ENCODE assay signal across 10 cellular contexts in the genomic region with DNA sequence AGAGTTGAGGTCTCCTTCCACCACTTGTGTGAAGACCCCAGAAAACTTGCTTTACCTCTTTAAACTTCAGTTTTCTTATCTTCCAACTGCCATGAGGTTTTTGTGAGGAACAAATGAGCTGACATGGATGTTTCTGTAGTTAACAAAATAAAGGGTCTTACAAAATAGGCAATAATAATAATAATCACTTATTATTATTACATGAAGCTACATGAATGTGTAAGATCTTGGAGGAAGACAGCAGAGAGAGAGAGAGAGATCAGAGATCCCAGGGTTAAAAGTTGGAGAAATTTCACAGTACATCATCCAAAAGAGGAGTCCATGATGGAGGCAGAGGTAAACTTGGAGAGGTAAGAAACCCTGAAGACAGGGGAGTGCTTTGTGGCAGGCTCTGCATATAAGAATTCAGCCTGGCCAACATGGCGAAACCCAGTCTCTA. TPM values are rescaled to one million over a fixed set of nuclear protein-coding genes. Genes with fewer than 3 reads are reported as not detected.
DNase-seq lines count a peak whose midpoint lies in the region; ATAC-seq and TF ChIP-seq lines count a peak whose summit lies in the region.
"Had no signal": no experiment of that assay in that cellular context is flagged by ENCODE, and none has a peak within 500 bp of the region (broad histone marks: within the 10 kb centered on the region; RNA-seq: fewer than 3 reads in every experiment).

No MANE protein-coding gene starts in this region.

- H3K27ac Mint-ChIP-seq in activated CD4-positive, alpha-beta T cell treated with anti-CD3 and anti-CD28 coated beads, Interleukin-2, amount 10 ng/mL, durations not matched to agents 7 days and 5 days: peak overlapping the region; percentile 92
- peak overlapping the region; percentile 42 for H3K27ac Mint-ChIP-seq in activated CD4-positive, alpha-beta memory T cell treated with anti-CD3 and anti-CD28 coated beads, Interleukin-2, amount 10 ng/mL, durations not matched to agents 7 days and 5 days
- no peak overlapping the region for H3K27ac Mint-ChIP-seq in nephron

- POLR2A ChIA-PET in activated CD4-positive, alpha-beta T cell treated with anti-CD3 and anti-CD28 coated beads, Interleukin-2, amount 10 ng/mL, durations not matched to agents 7 days and 5 days (lab: Charles Lee): no interaction called here
- POLR2A ChIA-PET in activated CD4-positive, alpha-beta memory T cell treated with anti-CD3 and anti-CD28 coated beads, Interleukin-2, amount 10 ng/mL, durations not matched to agents 7 days and 5 days (lab: Charles Lee): interaction anchor here (0.6 to 14.5 kb wide), 11 partner anchors 9 to 744 kb away, joined by 3 to 264 read pairs (median 3); a partner anchor contains a TSS

- H3K9me3 Mint-ChIP-seq in activated CD4-positive, alpha-beta T cell treated with anti-CD3 and anti-CD28 coated beads, Interleukin-2, amount 10 ng/mL, durations not matched to agents 7 days and 5 days: no peaks in the 10 kb centered on the region
- H3K9me3 Mint-ChIP-seq in activated CD4-positive, alpha-beta memory T cell treated with anti-CD3 and anti-CD28 coated beads, Interleukin-2, amount 10 ng/mL, durations not matched to agents 7 days and 5 days: no peaks in the 10 kb centered on the region
- no peaks in the 10 kb centered on the region for H3K9me3 Mint-ChIP-seq in nephron

- H3K4me3 Mint-ChIP-seq in activated CD4-positive, alpha-beta T cell treated with anti-CD3 and anti-CD28 coated beads, Interleukin-2, amount 10 ng/mL, durations not matched to agents 7 days and 5 days: no peak overlapping the region
- no peak overlapping the region for H3K4me3 Mint-ChIP-seq in activated CD4-positive, alpha-beta memory T cell treated with anti-CD3 and anti-CD28 coated beads, Interleukin-2, amount 10 ng/mL, durations not matched to agents 7 days and 5 days
- H3K4me3 Mint-ChIP-seq in nephron: peak overlapping the region; percentile 45 to 73 (median 50)

- TF ChIP-seq CTCF in nephron (IDR thresholded peaks at IDR 0.05; ENCODE audit: unreplicated experiment in 3 of 3): no peak

- H3K4me1 Mint-ChIP-seq in activated CD4-positive, alpha-beta T cell treated with anti-CD3 and anti-CD28 coated beads, Interleukin-2, amount 10 ng/mL, durations not matched to agents 7 days and 5 days: peaks cover 47% of the 10 kb centered on the region
- peaks cover 56% of the 10 kb centered on the region for H3K4me1 Mint-ChIP-seq in activated CD4-positive, alpha-beta memory T cell treated with anti-CD3 and anti-CD28 coated beads, Interleukin-2, amount 10 ng/mL, durations not matched to agents 7 days and 5 days
- H3K4me1 Mint-ChIP-seq in nephron: peaks cover 15% of the 10 kb centered on the region

- H3K36me3 Mint-ChIP-seq in activated CD4-positive, alpha-beta T cell treated with anti-CD3 and anti-CD28 coated beads, Interleukin-2, amount 10 ng/mL, durations not matched to agents 7 days and 5 days (ENCODE audit: low read depth): peaks cover 32% of the 10 kb centered on the region
- peaks cover 45% of the 10 kb centered on the region for H3K36me3 Mint-ChIP-seq in activated CD4-positive, alpha-beta memory T cell treated with anti-CD3 and anti-CD28 coated beads, Interleukin-2, amount 10 ng/mL, durations not matched to agents 7 days and 5 days (ENCODE audit: low read depth)
- peaks cover 16% of the 10 kb centered on the region for H3K36me3 Mint-ChIP-seq in nephron (ENCODE audit: low read depth)

- no peaks in the 10 kb centered on the region for H3K27me3 Mint-ChIP-seq in activated CD4-positive, alpha-beta T cell treated with anti-CD3 and anti-CD28 coated beads, Interleukin-2, amount 10 ng/mL, durations not matched to agents 7 days and 5 days
- no peaks in the 10 kb centered on the region for H3K27me3 Mint-ChIP-seq in activated CD4-positive, alpha-beta memory T cell treated with anti-CD3 and anti-CD28 coated beads, Interleukin-2, amount 10 ng/mL, durations not matched to agents 7 days and 5 days
- H3K27me3 Mint-ChIP-seq in nephron (ENCODE audit: low read depth): no peaks in the 10 kb centered on the region

- no peak for ATAC-seq in GM21526 (IDR thresholded peaks at IDR 0.05; ENCODE audit: low FRiP score, unreplicated experiment)

- CTCF ChIA-PET in activated CD4-positive, alpha-beta T cell treated with anti-CD3 and anti-CD28 coated beads, Interleukin-2, amount 10 ng/mL, durations not matched to agents 7 days and 5 days (lab: Charles Lee): interaction anchor here (0.5 to 1.3 kb wide), 4 partner anchors 15 to 361 kb away, joined by 3 to 4 read pairs (median 3); no protein-coding TSS in a partner anchor
- CTCF ChIA-PET in activated CD4-positive, alpha-beta memory T cell treated with anti-CD3 and anti-CD28 coated beads, Interleukin-2, amount 10 ng/mL, durations not matched to agents 7 days and 5 days (lab: Charles Lee): interaction anchor here (0.6 to 3.1 kb wide), 9 partner anchors 16 to 361 kb away, joined by 3 to 24 read pairs (median 3); a partner anchor contains a TSS

- no peak for DNase-seq in activated CD4-positive, alpha-beta T cell treated with anti-CD3 and anti-CD28 coated beads, Interleukin-2, amount 10 ng/mL, durations not matched to agents 7 days and 5 days
- no peak for DNase-seq in activated CD4-positive, alpha-beta T cell treated with anti-CD3 and anti-CD28 coated beads, Interleukin-2, amount 50 U/mL, for 48 hours
- peak; percentile 2 for DNase-seq in LHCN-M2 (ENCODE audit: low read depth)
- DNase-seq in activated CD4-positive, alpha-beta memory T cell treated with anti-CD3 and anti-CD28 coated beads, Interleukin-2, amount 10 ng/mL, durations not matched to agents 7 days and 5 days: no peak
- no peak for DNase-seq in hypothalamus (lab: John Stamatoyannopoulos, UW)
- DNase-seq in stimulated activated CD4-positive, alpha-beta T cell treated with anti-CD3 and anti-CD28 coated beads, Interleukin-4, amount 100 ng/mL, for 24 hours: no peak
- DNase-seq: activated CD8-positive, alpha-beta memory T cell treated with anti-CD3 and anti-CD28 coated beads, Interleukin-2, amount 50 U/mL, for 4 hours; stimulated activated naive CD4-positive, alpha-beta T cell had no signal

RNA-seq across cellular contexts. Expression of a gene that starts 10.7 kb away (rescaled TPM):
- total RNA-seq in activated CD4-positive, alpha-beta T cell treated with anti-CD3 and anti-CD28 coated beads, Interleukin-2, amount 10 ng/mL, durations not matched to agents 7 days and 5 days: 10 to 100 TPM; 76.2 to 76.5 TPM
- 46.4 and 53.1 TPM in 2 replicates for total RNA-seq in LHCN-M2 (2014; rRNA removed)
- 34.8 TPM for polyA plus RNA-seq in LHCN-M2 (2012)
- 10 to 100 TPM; 47.6 to 50.7 TPM for total RNA-seq in activated CD4-positive, alpha-beta memory T cell treated with anti-CD3 and anti-CD28 coated beads, Interleukin-2, amount 10 ng/mL, durations not matched to agents 7 days and 5 days

RNA-seq across cellular contexts. Expression of a gene that starts 36.3 kb away (rescaled TPM):
- 10 to 100 TPM; 69.3 to 70.6 TPM for total RNA-seq in activated CD4-positive, alpha-beta T cell treated with anti-CD3 and anti-CD28 coated beads, Interleukin-2, amount 10 ng/mL, durations not matched to agents 7 days and 5 days
- total RNA-seq in LHCN-M2 (2014; rRNA removed): 17.8 and 22.6 TPM in 2 replicates
- polyA plus RNA-seq in LHCN-M2 (2012): 36.0 TPM
- 10 to 100 TPM; 56.9 to 58.9 TPM for total RNA-seq in activated CD4-positive, alpha-beta memory T cell treated with anti-CD3 and anti-CD28 coated beads, Interleukin-2, amount 10 ng/mL, durations not matched to agents 7 days and 5 days

Comparison
In these comparisons a context has a peak if more than half of its experiments do, and no peak if none do; other contexts are left out.
1. H3K27ac Mint-ChIP-seq: peak in activated CD4-positive, alpha-beta T cell treated with anti-CD3 and anti-CD28 coated beads, Interleukin-2, amount 10 ng/mL, durations not matched to agents 7 days and 5 days (single experiment) and activated CD4-positive, alpha-beta memory T cell treated with anti-CD3 and anti-CD28 coated beads, Interleukin-2, amount 10 ng/mL, durations not matched to agents 7 days and 5 days (single experiment); none in nephron (0 of 3).
2. H3K4me3 Mint-ChIP-seq: peak in nephron (3 of 3); none in activated CD4-positive, alpha-beta T cell treated with anti-CD3 and anti-CD28 coated beads, Interleukin-2, amount 10 ng/mL, durations not matched to agents 7 days and 5 days (single experiment) and activated CD4-positive, alpha-beta memory T cell treated with anti-CD3 and anti-CD28 coated beads, Interleukin-2, amount 10 ng/mL, durations not matched to agents 7 days and 5 days (single experiment).